1 cellular context compared by ENCODE assay signal in genomic region chr11:67073908-67074307, GRCh38.
TF ChIP-seq lines count a peak whose summit lies in the region.

No MANE protein-coding gene starts in this region.

TF ChIP-seq in K562, 482 proteins besides CTCF, POLR2A, EP300 and RAD21 (continued from another document):
- TF ChIP-seq GTF3C2 (IDR thresholded peaks at IDR 0.05; ENCODE audit: borderline replicate concordance, extremely low read depth, insufficient read length) = no peak
TF ChIP-seq in K562: peak in this region for 5.
